In the genomic region with DNA sequence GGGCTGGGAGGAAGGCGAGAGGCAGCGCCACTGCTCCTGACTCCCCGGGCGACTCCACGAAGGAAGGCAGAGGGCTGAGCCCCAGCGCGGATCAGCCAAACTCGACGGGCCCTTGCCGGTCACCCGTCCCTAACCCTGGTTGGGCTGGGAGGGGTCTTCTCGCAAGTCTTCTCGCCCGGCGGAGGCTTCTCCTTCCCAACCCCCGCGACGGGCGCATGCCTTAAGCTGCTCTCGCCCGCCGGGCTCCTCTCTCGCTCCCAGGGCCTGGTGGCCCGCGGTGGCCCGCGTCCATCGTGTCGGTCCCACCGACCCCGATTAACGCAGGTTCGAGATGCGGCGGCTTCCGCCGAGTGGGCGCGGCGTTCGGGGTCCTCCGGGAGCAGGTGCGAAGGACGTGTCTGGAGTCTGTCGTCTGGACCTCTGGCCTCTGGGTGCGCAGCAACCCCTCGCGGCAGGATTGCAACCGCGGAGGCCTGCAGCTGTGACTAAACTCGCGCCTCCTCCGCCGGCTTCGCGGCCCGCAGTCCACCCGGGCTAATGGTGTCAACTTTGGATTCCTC, we compare ENCODE assay signal across 8 cellular contexts. TPM values are rescaled to one million over a fixed set of nuclear protein-coding genes. Genes with fewer than 3 reads are reported as not detected.
DNase-seq lines count a peak whose midpoint lies in the region; ATAC-seq and TF ChIP-seq lines count a peak whose summit lies in the region.

No MANE protein-coding gene starts in this region.

- DNase-seq in AG04450 (ENCODE audit: low read depth, low spot score) (no peak), Panc1 (ENCODE audit: low read depth, low spot score) (no peak), fibroblast of mammary gland (ENCODE audit: low read depth) (peak; percentile 56), GM19240 (ENCODE audit: insufficient read length, low spot score) (no peak), NCI-H1105 treated with DMSO at 0.1 percent for 48 hours (lab: John Stamatoyannopoulos, UW) (no peak)
- DNase-seq in natural killer cell treated with Interleukin-12 subunit alpha and Interleukin-12 subunit beta and Interleukin-15 and Interleukin-18, amount 100 ng/mL, for 72 hours (ENCODE audit: low spot score): no peak

- no TSS peak for BruUV-seq in Panc1 (replicated peaks; lab: Mats Ljungman, UMichigan)

- H3K4me3 Mint-ChIP-seq in natural killer cell treated with Interleukin-12 subunit alpha and Interleukin-12 subunit beta and Interleukin-15 and Interleukin-18, amount 100 ng/mL, for 72 hours: no peak overlapping the region

- no peaks in the 10 kb centered on the region for H3K36me3 Mint-ChIP-seq in natural killer cell treated with Interleukin-12 subunit alpha and Interleukin-12 subunit beta and Interleukin-15 and Interleukin-18, amount 100 ng/mL, for 72 hours

- ATAC-seq in Panc1 (peak; percentile 90), HG02852 (IDR thresholded peaks at IDR 0.05; ENCODE audit: unreplicated experiment) (no peak), GM21825 (IDR thresholded peaks at IDR 0.05; ENCODE audit: unreplicated experiment) (no peak)
- ATAC-seq in natural killer cell treated with Interleukin-12 subunit alpha and Interleukin-12 subunit beta and Interleukin-15 and Interleukin-18, amount 100 ng/mL, for 72 hours: peak; percentile 46 to 61

- H3K27me3 Mint-ChIP-seq in natural killer cell treated with Interleukin-12 subunit alpha and Interleukin-12 subunit beta and Interleukin-15 and Interleukin-18, amount 100 ng/mL, for 72 hours: peaks cover 50 to 56% of the 10 kb centered on the region in 2 donors

- peak; percentile 72 for TF ChIP-seq CTCF in AG04450 (IDR thresholded peaks at IDR 0.05; ENCODE audit: low read depth, low read length)
- TF ChIP-seq CTCF in Panc1 (IDR thresholded peaks at IDR 0.05): peak; percentile 61
- peak; percentile 49 for TF ChIP-seq CTCF in fibroblast of mammary gland (conservative IDR thresholded peaks at IDR 0.05; ENCODE audit: control insufficient read depth, insufficient read depth, low read depth, low read length)

- H3K9me3 ChIP-seq in AG04450 (ENCODE audit: control insufficient read depth, insufficient read depth, low read length) (peaks cover 8% of the 10 kb centered on the region; the same call in 1 of the 2 replicates), Panc1 (ENCODE audit: control insufficient read depth, insufficient read depth, low read depth, low read length) (no peaks in the 10 kb centered on the region)

- POLR2A ChIA-PET in AG04450 (lab: Yijun Ruan, JAX): interaction anchor here (0.5 to 0.8 kb wide), 2 partner anchors 21 to 43 kb away, joined by 3 read pairs; no protein-coding TSS in a partner anchor
- POLR2A ChIA-PET in Panc1 (lab: Charles Lee): interaction anchor here (0.5 to 0.6 kb wide), 2 partner anchors 264 to 280 kb away, joined by 4 to 6 read pairs; no protein-coding TSS in a partner anchor

- no peak overlapping the region for H3K27ac Mint-ChIP-seq in natural killer cell treated with Interleukin-12 subunit alpha and Interleukin-12 subunit beta and Interleukin-15 and Interleukin-18, amount 100 ng/mL, for 72 hours

- intact Hi-C loops in Panc1 (cut with micrococcal nuclease; ENCODE audit: unreplicated experiment): no loop called here

- no peaks in the 10 kb centered on the region for H3K9me3 Mint-ChIP-seq in natural killer cell treated with Interleukin-12 subunit alpha and Interleukin-12 subunit beta and Interleukin-15 and Interleukin-18, amount 100 ng/mL, for 72 hours

- H3K4me1 ChIP-seq in Panc1 (ENCODE audit: control insufficient read depth, insufficient read depth, low read length): no peaks in the 10 kb centered on the region

- in situ Hi-C loops in Panc1 (cut with HindIII; ENCODE audit: low pct_unique_long_range_greater_than_20kb, low sequenced_read_pairs): no loop called here

- H3K27me3 ChIP-seq in AG04450 (ENCODE audit: control insufficient read depth, insufficient read depth, low read length): peaks cover 9% of the 10 kb centered on the region
- H3K27me3 ChIP-seq in Panc1 (ENCODE audit: control insufficient read depth, insufficient read depth, low read length): no peaks in the 10 kb centered on the region

- H3K36me3 ChIP-seq in Panc1 (ENCODE audit: control insufficient read depth, insufficient read depth, low read length): no peaks in the 10 kb centered on the region

- CTCF ChIA-PET in AG04450 (lab: Charles Lee) (interaction anchor here (0.6 to 9.2 kb wide), 15 partner anchors 8 to 329 kb away, joined by 3 to 85 read pairs (median 4); a partner anchor contains a TSS), Panc1 (lab: Charles Lee) (interaction anchor here (0.6 kb wide), 1 partner anchor 13 kb away, joined by 6 read pairs; no protein-coding TSS in a partner anchor)

- H3K27ac ChIP-seq in AG04450 (ENCODE audit: low read depth, low read length): no peak overlapping the region
- no peak overlapping the region for H3K27ac ChIP-seq in Panc1 (ENCODE audit: low read length)

- H3K4me3 ChIP-seq in AG04450 (ENCODE audit: low read depth, low read length) (peak overlapping the region; percentile 47), Panc1 (ENCODE audit: low read depth in 2 of 2, low read length in 2 of 2) (peak overlapping the region; percentile 20 to 40; a peak in 3 of 4 replicates), fibroblast of mammary gland (ENCODE audit: control insufficient read depth, low read depth, low read length) (peak overlapping the region; percentile 42)

- peaks cover 0 to 4% of the 10 kb centered on the region in 2 donors for H3K4me1 Mint-ChIP-seq in natural killer cell treated with Interleukin-12 subunit alpha and Interleukin-12 subunit beta and Interleukin-15 and Interleukin-18, amount 100 ng/mL, for 72 hours (ENCODE audit: low read depth in 2 of 2)

RNA-seq across cellular contexts. Expression of a gene that starts 29.0 kb away (rescaled TPM):
- 1.3 and 2.1 TPM in 2 replicates for polyA plus RNA-seq in AG04450 (2011; rRNA removed)
- 1.2 and 1.4 TPM in 2 replicates for polyA minus RNA-seq in AG04450 (2011; rRNA and poly(A)+ RNA removed)
- 0.51 TPM for total RNA-seq in Panc1 (2021; ENCODE audit: unreplicated experiment)
- 0.91 TPM for polyA plus RNA-seq in Panc1 (2012; ENCODE audit: insufficient read length)
- not detected for total RNA-seq in natural killer cell treated with Interleukin-12 subunit alpha and Interleukin-12 subunit beta and Interleukin-15 and Interleukin-18, amount 100 ng/mL, for 72 hours

RNA-seq across cellular contexts. Expression of a gene that starts 37.2 kb away (rescaled TPM):
- 574 and 734 TPM in 2 replicates for polyA plus RNA-seq in AG04450 (2011; rRNA removed)
- polyA minus RNA-seq in AG04450 (2011; rRNA and poly(A)+ RNA removed): 394 and 521 TPM in 2 replicates
- total RNA-seq in Panc1 (2021; ENCODE audit: unreplicated experiment): 197 TPM
- polyA plus RNA-seq in Panc1 (2012; ENCODE audit: insufficient read length): 427 TPM
- 100 to 1,000 TPM in 1 of 2 donors, 10 to 100 TPM in 1; 77.2 to 132 TPM for total RNA-seq in natural killer cell treated with Interleukin-12 subunit alpha and Interleukin-12 subunit beta and Interleukin-15 and Interleukin-18, amount 100 ng/mL, for 72 hours

Comparison
In these comparisons a context has a peak if more than half of its experiments do, and no peak if none do; other contexts are left out.
1. ATAC-seq: peak in Panc1 (single experiment) and natural killer cell treated with Interleukin-12 subunit alpha and Interleukin-12 subunit beta and Interleukin-15 and Interleukin-18, amount 100 ng/mL, for 72 hours (2 of 2); none in HG02852 (single experiment) and GM21825 (single experiment).
2. Peak in every context shown above with its lines, with median percentiles within 50 percentile points of each other: H3K4me3 ChIP-seq and CTCF ChIP-seq.